In genomic region chr2:225411452-225411851, GRCh38 we compare ENCODE assay signal across 2 cellular contexts.
TF ChIP-seq lines count a peak whose summit lies in the region.

No MANE protein-coding gene starts in this region.

TF ChIP-seq in SK-N-SH, 30 proteins besides CTCF, POLR2A, EP300 and RAD21 (continued from another document):
- no peak for TF ChIP-seq ZBTB33 (IDR thresholded peaks at IDR 0.05; ENCODE audit: borderline replicate concordance, low read depth)
- no peak for TF ChIP-seq GABPA (IDR thresholded peaks at IDR 0.05; ENCODE audit: low read depth)
- no peak for TF ChIP-seq JUND (IDR thresholded peaks at IDR 0.05)
- TF ChIP-seq TAF1 (IDR thresholded peaks at IDR 0.05; ENCODE audit: borderline replicate concordance, low read depth, low read length) = no peak
- no peak for TF ChIP-seq EZH2phosphoT487 (IDR thresholded peaks at IDR 0.05; ENCODE audit: borderline replicate concordance, low read depth)

TF ChIP-seq in SK-N-SH treated with all-trans-retinoic acid at 6 μM for 48 hours, 23 proteins besides CTCF, POLR2A, EP300 and RAD21 (continued from another document):
- TF ChIP-seq CSDC2 (CRISPR knock-in tag; IDR thresholded peaks at IDR 0.05) = no peak
